Comparison of ENCODE assay signal across 11 cellular contexts in genomic region chr4:6032249-6033244, GRCh38. TPM values are rescaled to one million over a fixed set of nuclear protein-coding genes. Genes with fewer than 3 reads are reported as not detected.
DNase-seq lines count a peak whose midpoint lies in the region; ATAC-seq, FAIRE-seq and TF ChIP-seq lines count a peak whose summit lies in the region.
"Had no signal": no experiment of that assay in that cellular context is flagged by ENCODE, and none has a peak within 500 bp of the region (broad histone marks: within the 10 kb centered on the region; RNA-seq: fewer than 3 reads in every experiment).

No MANE protein-coding gene starts in this region.

- H3K4me1 ChIP-seq in HepG2 (ENCODE audit: insufficient read depth, low read length): no peaks in the 10 kb centered on the region

- no peak for FAIRE-seq in HepG2 (lab: Jason Lieb, UNC)

- no peak overlapping the region for H2AFZ ChIP-seq in HepG2 (ENCODE audit: low read length)

- peak; percentile 43; the same call in 2 of the 3 replicates for ATAC-seq in HepG2
- ATAC-seq in GM21367 (IDR thresholded peaks at IDR 0.05; ENCODE audit: unreplicated experiment): no peak
- no peak for ATAC-seq in GM18505 (IDR thresholded peaks at IDR 0.05; ENCODE audit: unreplicated experiment)
- no peak for ATAC-seq in HG03571 (IDR thresholded peaks at IDR 0.05; ENCODE audit: unreplicated experiment)

- POLR2A ChIA-PET in HepG2 (lab: Yijun Ruan, JAX): no interaction called here

- in situ Hi-C loops in ACHN (cut with HindIII; ENCODE audit: low pct_ligation_motif_present, low pct_unique_long_range_greater_than_20kb, low sequenced_read_pairs) (no loop called here), HepG2 (cut with HindIII; ENCODE audit: extremely low pct_ligation_motif_present, low pct_unique_long_range_greater_than_20kb) (no loop called here)

- no peak overlapping the region for H3K4me2 ChIP-seq in HepG2 (ENCODE audit: low read depth, low read length)

- TF ChIP-seq EP300 in HepG2 (IDR thresholded peaks at IDR 0.05; ENCODE audit: low read depth in 2 of 2, low read length in 2 of 2) (no peak), HepG2 (CRISPR knock-in tag; IDR thresholded peaks at IDR 0.05; ENCODE audit: borderline replicate concordance) (no peak)

- BruUV-seq in HepG2 (replicated peaks; lab: Mats Ljungman, UMichigan): no TSS peak

- H3K79me2 ChIP-seq in HepG2 (ENCODE audit: insufficient read depth, low read length): no peaks in the 10 kb centered on the region

- no peak; the same call in 1 of the 2 replicates for TF ChIP-seq CTCF in HepG2 (CRISPR knock-in tag; IDR thresholded peaks at IDR 0.05)

- CTCF ChIA-PET in HepG2 (lab: Yijun Ruan, JAX; ENCODE audit: low intra/inter-chr PET ratio, low total read pairs): no interaction called here

- TF ChIP-seq POLR2A in HepG2 (IDR thresholded peaks at IDR 0.05; ENCODE audit: insufficient read depth in 1 of 2, low read depth in 2 of 2, low read length in 2 of 2) (no peak), GM18505 (IDR thresholded peaks at IDR 0.05; ENCODE audit: borderline replicate concordance, extremely low read depth, insufficient read depth, insufficient read length) (no peak)

- no peak overlapping the region for H3K9ac ChIP-seq in HepG2 (ENCODE audit: insufficient read depth, low read depth, low read length)

- no peak overlapping the region for H3K27ac ChIP-seq in HepG2 (ENCODE audit: extremely low read length, insufficient read depth, low read length)

- H3K4me3 ChIP-seq in HepG2 (replicated peaks in 1 of 3; ENCODE audit: insufficient read depth in 1 of 3, low read depth in 2 of 3, low read length in 3 of 3): no peak overlapping the region

- no peaks in the 10 kb centered on the region for H3K36me3 ChIP-seq in HepG2 (replicated peaks in 1 of 2; ENCODE audit: control insufficient read depth in 1 of 2, insufficient read depth in 2 of 2, low read length in 2 of 2)

- peaks cover 3 to 33% of the 10 kb centered on the region in 2 experiments for H3K27me3 ChIP-seq in HepG2 (ENCODE audit: control insufficient read depth in 1 of 2, insufficient read depth in 2 of 2, low read length in 2 of 2)

- DNase-seq in ACHN: peak; percentile 14
- peak; percentile 54 for DNase-seq in NCI-H1694 (lab: John Stamatoyannopoulos, UW)
- DNase-seq in astrocyte of the hippocampus (ENCODE audit: low read depth, low spot score): peak; percentile 66
- DNase-seq in HepG2 (ENCODE audit: low spot score): no peak
- DNase-seq in HuH-7.5 (ENCODE audit: low spot score): no peak
- DNase-seq: activated CD4-positive, CD25-positive, alpha-beta regulatory T cell treated with anti-CD3 and anti-CD28 coated beads, Interleukin-2, amount 50 U/mL, for 72 hours; cerebellar nuclear complex; SHP77 treated with DMSO at 0.1 percent for 48 hours had no signal

- no peaks in the 10 kb centered on the region for H4K20me1 ChIP-seq in HepG2 (ENCODE audit: insufficient read depth, low read length)

- no peaks in the 10 kb centered on the region for H3K9me3 ChIP-seq in HepG2 (ENCODE audit: low read length)

- intact Hi-C loops in HepG2 (cut with micrococcal nuclease; ENCODE audit: unreplicated experiment): no loop called here

- no peak for TF ChIP-seq RAD21 in HepG2 (CRISPR knock-in tag; IDR thresholded peaks at IDR 0.05)

- 7% methylated on average over 11 of the region's 11 CpGs for WGBS in HepG2 (ENCODE audit: low lambda C conversion rate)

TF ChIP-seq in HepG2, 621 proteins besides CTCF, POLR2A, EP300 and RAD21:
- TF ChIP-seq ZFP37 (CRISPR knock-in tag; IDR thresholded peaks at IDR 0.05; ENCODE audit: borderline replicate concordance): no peak
- TF ChIP-seq ZNF768 (CRISPR knock-in tag; IDR thresholded peaks at IDR 0.05): peak; percentile 80; the same call in 1 of the 2 replicates
- TF ChIP-seq MAF1 (CRISPR knock-in tag; IDR thresholded peaks at IDR 0.05; ENCODE audit: borderline replicate concordance): no peak
- no peak for TF ChIP-seq HNRNPLL (IDR thresholded peaks at IDR 0.05; ENCODE audit: low read depth, low read length, poor library complexity, severe bottlenecking)
TF ChIP-seq in HepG2: peak in this region for 1.

RNA-seq across cellular contexts. Expression of gene C4orf50, which starts 14.3 kb away (rescaled TPM):
- total RNA-seq in HepG2 (2016; rRNA removed; fragmentation: Illumina TruSeq; extraction: Trizol): not detected in 2 replicates
- not detected in 2 replicates for total RNA-seq in HepG2 (2016; cell fraction: cytosol; rRNA removed; fragmentation: Illumina TruSeq; extraction: Trizol; ENCODE audit: low read depth)
- total RNA-seq in HepG2 (2016; cell fraction: insoluble cytoplasmic fraction; rRNA removed; fragmentation: Illumina TruSeq; extraction: Trizol): not detected in 2 replicates
- not detected in 2 replicates for total RNA-seq in HepG2 (2016; cell fraction: membrane; rRNA removed; fragmentation: Illumina TruSeq; extraction: Trizol)
- total RNA-seq in HepG2 (2016; cell fraction: nucleus; rRNA removed; fragmentation: Illumina TruSeq; extraction: Trizol): not detected in 2 replicates
- not detected in 2 replicates for polyA plus RNA-seq in HepG2 (2011; rRNA removed)
- under 0.01 TPM in 1 of 2 replicates, not detected in the other for polyA plus RNA-seq in HepG2 (2011; cell fraction: cytosol; rRNA removed)
- not detected in 2 replicates for polyA plus RNA-seq in HepG2 (2011; cell fraction: nucleus; rRNA removed)
- polyA plus RNA-seq in HepG2 (2012): not detected in 2 replicates
- polyA plus RNA-seq in HepG2 (2016; cell fraction: cytosol; fragmentation: Illumina TruSeq; extraction: Trizol; ENCODE audit: low read depth): not detected in 2 replicates
- polyA plus RNA-seq in HepG2 (2016; cell fraction: insoluble cytoplasmic fraction; fragmentation: Illumina TruSeq; extraction: Trizol; ENCODE audit: low read depth): not detected in 2 replicates
- not detected in 2 replicates for polyA plus RNA-seq in HepG2 (2016; cell fraction: membrane; fragmentation: Illumina TruSeq; extraction: Trizol; ENCODE audit: low read depth)
- polyA plus RNA-seq in HepG2 (2016; cell fraction: nucleus; fragmentation: Illumina TruSeq; extraction: Trizol; ENCODE audit: insufficient read depth, low read depth): not detected in 2 replicates
- polyA minus RNA-seq in HepG2 (2011; rRNA and poly(A)+ RNA removed; ENCODE audit: low replicate concordance): 0.02 TPM in 1 of 2 replicates, not detected in the other
- not detected in 2 replicates for polyA minus RNA-seq in HepG2 (2011; cell fraction: cytosol; rRNA and poly(A)+ RNA removed)
- not detected in 2 replicates for polyA minus RNA-seq in HepG2 (2011; cell fraction: nucleus; rRNA and poly(A)+ RNA removed)

Comparison
In these comparisons a context has a peak if more than half of its experiments do, and no peak if none do; other contexts are left out.
1. DNase-seq: peak in ACHN (single experiment), NCI-H1694 (single experiment) and astrocyte of the hippocampus (single experiment); none in HepG2 (single experiment) and HuH-7.5 (single experiment).